In genomic region chr15:59741274-59741906, GRCh38 we compare ENCODE assay signal across 9 cellular contexts. TPM values are rescaled to one million over a fixed set of nuclear protein-coding genes. Genes with fewer than 3 reads are reported as not detected.
DNase-seq lines count a peak whose midpoint lies in the region; ATAC-seq and TF ChIP-seq lines count a peak whose summit lies in the region.
"Had no signal": no experiment of that assay in that cellular context is flagged by ENCODE, and none has a peak within 500 bp of the region (broad histone marks: within the 10 kb centered on the region; RNA-seq: fewer than 3 reads in every experiment).

No MANE protein-coding gene starts in this region.

- CTCF ChIA-PET in PC-3 (lab: Charles Lee) = interaction anchor here (1.0 kb wide), 1 partner anchor 50 kb away, joined by 3 read pairs; no protein-coding TSS in a partner anchor

- intact Hi-C loops in PC-3 (cut with micrococcal nuclease) = no loop called here

- POLR2A ChIA-PET in PC-3 (lab: Charles Lee; ENCODE audit: unreplicated experiment) = no interaction called here

- H4K20me1 ChIP-seq in PC-3 (ENCODE audit: low read length) = no peaks in the 10 kb centered on the region

- peak; percentile 78 for ATAC-seq in PC-3
- ATAC-seq in upper lobe of left lung (ENCODE audit: low FRiP score in 2 of 2) = no peak
- ATAC-seq in stimulated activated naive CD8-positive, alpha-beta T cell treated with anti-CD3 and anti-CD28 coated beads, Interleukin-15, amount 100 ng/mL, for 72 hours = no peak

- TF ChIP-seq POLR2A in upper lobe of left lung (IDR thresholded peaks at IDR 0.05) = no peak

- H3K27ac Mint-ChIP-seq in stimulated activated naive CD8-positive, alpha-beta T cell treated with anti-CD3 and anti-CD28 coated beads, Interleukin-15, amount 100 ng/mL, for 72 hours = no peak overlapping the region
- H3K27ac Mint-ChIP-seq: activated naive CD4-positive, alpha-beta T cell treated with anti-CD3 and anti-CD28 coated beads, Interleukin-2, amount 50 U/mL, for 24 hours had no signal

- no TSS peak for BruUV-seq in PC-3 (replicated peaks; lab: Mats Ljungman, UMichigan)

- no peaks in the 10 kb centered on the region for H3K9me2 ChIP-seq in PC-3 (replicated peaks; ENCODE audit: low read length)

- H3K4me1 ChIP-seq in BE2C (no peaks in the 10 kb centered on the region), PC-3 (ENCODE audit: insufficient read depth, low read length) (no peaks in the 10 kb centered on the region), upper lobe of left lung (no peaks in the 10 kb centered on the region)

- H3F3A ChIP-seq in PC-3 (ENCODE audit: low read length, unreplicated experiment) = no peaks in the 10 kb centered on the region

- no peak overlapping the region for H3K27ac ChIP-seq in PC-3 (ENCODE audit: low read length)
- no peak overlapping the region for H3K27ac ChIP-seq in upper lobe of left lung

- no peaks in the 10 kb centered on the region for H3K4me1 Mint-ChIP-seq in stimulated activated naive CD8-positive, alpha-beta T cell treated with anti-CD3 and anti-CD28 coated beads, Interleukin-15, amount 100 ng/mL, for 72 hours
- H3K4me1 Mint-ChIP-seq: activated naive CD4-positive, alpha-beta T cell treated with anti-CD3 and anti-CD28 coated beads, Interleukin-2, amount 50 U/mL, for 24 hours had no signal

- H3K9ac ChIP-seq in PC-3 (ENCODE audit: low read length) = no peak overlapping the region

- no peak overlapping the region for H3K4me2 ChIP-seq in PC-3 (ENCODE audit: low read length)

- H3K36me3 ChIP-seq in BE2C = no peaks in the 10 kb centered on the region
- no peaks in the 10 kb centered on the region for H3K36me3 ChIP-seq in PC-3 (ENCODE audit: low read depth, low read length)
- H3K36me3 ChIP-seq in upper lobe of left lung = no peaks in the 10 kb centered on the region

- no peak overlapping the region for H3K4me3 Mint-ChIP-seq in stimulated activated naive CD8-positive, alpha-beta T cell treated with anti-CD3 and anti-CD28 coated beads, Interleukin-15, amount 100 ng/mL, for 72 hours
- H3K4me3 Mint-ChIP-seq: activated naive CD4-positive, alpha-beta T cell treated with anti-CD3 and anti-CD28 coated beads, Interleukin-2, amount 50 U/mL, for 24 hours had no signal

- WGBS in upper lobe of left lung, 2 donors = 50 to 60% methylated on average over 9 to 12 of the region's 12 CpGs

- H3K4me3 ChIP-seq in BE2C (ENCODE audit: low read depth, low read length) (no peak overlapping the region), PC-3 (ENCODE audit: low read length) (no peak overlapping the region), upper lobe of left lung (no peak overlapping the region)
- no peak overlapping the region for H3K4me3 ChIP-seq in Jurkat, Clone E6-1 (ENCODE audit: low read length)

- peak; percentile 38 for DNase-seq in BE2C
- peak; percentile 32 for DNase-seq in Jurkat, Clone E6-1 (ENCODE audit: low read depth, low spot score)
- peak; percentile 44 for DNase-seq in PC-3
- DNase-seq in hepatic stellate cell (ENCODE audit: low spot score) = peak; percentile 11
- no peak for DNase-seq in upper lobe of left lung
- DNase-seq in stimulated activated naive CD8-positive, alpha-beta T cell treated with anti-CD3 and anti-CD28 coated beads, Interleukin-15, amount 100 ng/mL, for 72 hours = no peak
- DNase-seq in GM19238 (ENCODE audit: insufficient read length, low spot score) = no peak
- no peak for DNase-seq in epidermal melanocyte (ENCODE audit: insufficient read length, low spot score)

- no peaks in the 10 kb centered on the region for H3K27me3 Mint-ChIP-seq in stimulated activated naive CD8-positive, alpha-beta T cell treated with anti-CD3 and anti-CD28 coated beads, Interleukin-15, amount 100 ng/mL, for 72 hours

- TF ChIP-seq CTCF in BE2C (IDR thresholded peaks at IDR 0.05; ENCODE audit: low read depth, low read length) = peak; percentile 59
- peak; percentile 44 for TF ChIP-seq CTCF in PC-3 (conservative IDR thresholded peaks at IDR 0.05; ENCODE audit: low read depth, low read length)
- TF ChIP-seq CTCF in upper lobe of left lung (IDR thresholded peaks at IDR 0.05) = no peak

- no peak for TF ChIP-seq EP300 in upper lobe of left lung (IDR thresholded peaks at IDR 0.05)

- no peak overlapping the region for H2AFZ ChIP-seq in PC-3 (ENCODE audit: low read length)

- H3K9me3 Mint-ChIP-seq in stimulated activated naive CD8-positive, alpha-beta T cell treated with anti-CD3 and anti-CD28 coated beads, Interleukin-15, amount 100 ng/mL, for 72 hours = peaks cover 8 to 9% of the 10 kb centered on the region in 2 donors
- H3K9me3 Mint-ChIP-seq: activated naive CD4-positive, alpha-beta T cell treated with anti-CD3 and anti-CD28 coated beads, Interleukin-2, amount 50 U/mL, for 24 hours had no signal

- H3K27me3 ChIP-seq in BE2C = peaks cover 6% of the 10 kb centered on the region
- peaks cover 41% of the 10 kb centered on the region for H3K27me3 ChIP-seq in PC-3 (ENCODE audit: low read length)
- H3K27me3 ChIP-seq in upper lobe of left lung = no peaks in the 10 kb centered on the region

- no peaks in the 10 kb centered on the region for H3K79me2 ChIP-seq in PC-3 (ENCODE audit: low read length)

- H3K9me3 ChIP-seq in BE2C = no peaks in the 10 kb centered on the region
- no peaks in the 10 kb centered on the region for H3K9me3 ChIP-seq in PC-3 (ENCODE audit: low read length)
- H3K9me3 ChIP-seq in upper lobe of left lung = no peaks in the 10 kb centered on the region

RNA-seq across cellular contexts. Expression of gene BNIP2, which starts 52.3 kb away (rescaled TPM):
- polyA plus RNA-seq in BE2C (2012; ENCODE audit: insufficient read depth, insufficient read length, low read depth) = 36.8 TPM
- 40.8 TPM for polyA plus RNA-seq in Jurkat, Clone E6-1 (2012; ENCODE audit: insufficient read depth, insufficient read length)
- 46.1 and 63.4 TPM in 2 replicates for total RNA-seq in PC-3 (2014; rRNA removed)
- 100 to 1,000 TPM in 4 of 6 donors, 10 to 100 TPM in 2; 95.0 to 286 (median 152) TPM for total RNA-seq in upper lobe of left lung

Comparison
In these comparisons a context has a peak if more than half of its experiments do, and no peak if none do; other contexts are left out.
1. DNase-seq: peak in BE2C (single experiment), Jurkat, Clone E6-1 (single experiment), PC-3 (single experiment) and hepatic stellate cell (single experiment); none in upper lobe of left lung (0 of 2), stimulated activated naive CD8-positive, alpha-beta T cell treated with anti-CD3 and anti-CD28 coated beads, Interleukin-15, amount 100 ng/mL, for 72 hours (0 of 2), GM19238 (single experiment) and epidermal melanocyte (single experiment).
2. CTCF ChIP-seq: peak in BE2C (single experiment) and PC-3 (single experiment); none in upper lobe of left lung (0 of 6).